In the genomic region with DNA sequence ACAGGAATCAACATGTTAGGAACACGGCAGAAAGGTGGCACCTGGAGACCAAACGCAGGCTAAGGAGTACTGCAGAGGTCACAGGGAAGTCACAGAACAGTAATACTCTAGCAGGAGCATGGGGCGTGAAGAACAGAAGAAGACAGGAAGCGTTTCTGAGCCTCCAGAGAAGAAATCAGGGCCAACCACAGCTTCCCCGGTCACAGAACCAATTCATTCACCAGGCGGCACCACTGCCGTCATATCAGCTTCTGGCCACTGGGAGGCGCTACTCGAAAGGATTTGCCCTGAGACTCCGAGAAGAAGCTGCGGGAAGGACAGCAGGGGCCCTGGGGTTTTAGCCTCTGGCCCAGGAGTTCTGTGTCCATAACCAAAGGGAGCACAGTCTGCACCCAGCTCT, we compare ENCODE assay signal across 8 cellular contexts.
DNase-seq lines count a peak whose midpoint lies in the region; ATAC-seq, FAIRE-seq and TF ChIP-seq lines count a peak whose summit lies in the region.

No MANE protein-coding gene starts in this region.

- 15% methylated on average over 11 of the region's 11 CpGs for WGBS in liver

- ATAC-seq in T-helper 17 cell, result peak; percentile 70
- no peak for ATAC-seq in GM21619 (IDR thresholded peaks at IDR 0.05; ENCODE audit: unreplicated experiment)

- peak overlapping the region; percentile 41 for H3K27ac Mint-ChIP-seq in T-helper 17 cell
- no peak overlapping the region for H3K27ac Mint-ChIP-seq in brain

- TF ChIP-seq CTCF in GM12874 (IDR thresholded peaks at IDR 0.05; ENCODE audit: insufficient read depth, low read depth, low read length) (peak; percentile 68), brain (conservative IDR thresholded peaks at IDR 0.05) (peak; percentile 49 to 69), liver (IDR thresholded peaks at IDR 0.05; ENCODE audit: low read depth, low read length, missing input control) (peak; percentile 54)

- H3K36me3 Mint-ChIP-seq in T-helper 17 cell (ENCODE audit: low read depth), result no peaks in the 10 kb centered on the region
- no peaks in the 10 kb centered on the region for H3K36me3 Mint-ChIP-seq in brain

- H3K27me3 ChIP-seq in liver (ENCODE audit: control insufficient read depth in 4 of 4, insufficient read depth in 4 of 4, low read length in 3 of 4), result no peaks in the 10 kb centered on the region

- H3K27ac ChIP-seq in liver (ENCODE audit: low read depth in 1 of 2, low read length in 2 of 2), result no peak overlapping the region

- peak; percentile 63 to 75 for TF ChIP-seq RAD21 in liver (IDR thresholded peaks at IDR 0.05)

- no peak for TF ChIP-seq POLR2A in H54 (IDR thresholded peaks at IDR 0.05; ENCODE audit: low read depth, low read length)

- H3K9me3 ChIP-seq in T-helper 17 cell (ENCODE audit: control insufficient read depth, low read length, poor library complexity, severe bottlenecking) (no peaks in the 10 kb centered on the region), liver (ENCODE audit: control insufficient read depth in 4 of 4, low read length in 3 of 4) (no peaks in the 10 kb centered on the region)

- FAIRE-seq in H54 (lab: Jason Lieb, UNC), result no peak

- peak; percentile 80 for DNase-seq in NAMALWA (ENCODE audit: low spot score)
- DNase-seq in T-helper 17 cell, result peak; percentile 18 to 60 (median 50)
- DNase-seq in stimulated activated CD8-positive, alpha-beta memory T cell treated with anti-CD3 and anti-CD28 coated beads, Interleukin-15, amount 100 ng/mL, for 24 hours (ENCODE audit: low read depth), result peak; percentile 37
- DNase-seq in H54 (ENCODE audit: insufficient read length, low spot score), result no peak

- H3K4me3 ChIP-seq in liver (ENCODE audit: low read depth in 1 of 3, low read length in 3 of 3), result no peak overlapping the region

- H3K4me3 Mint-ChIP-seq in T-helper 17 cell (peak overlapping the region; percentile 83), brain (no peak overlapping the region)

- H3K27me3 Mint-ChIP-seq in T-helper 17 cell (no peaks in the 10 kb centered on the region), brain (peaks cover 8% of the 10 kb centered on the region)

- peaks cover 0 to 21% (median 7%) of the 10 kb centered on the region in 5 experiments for H3K9me3 Mint-ChIP-seq in brain

- no peaks in the 10 kb centered on the region for H3K4me1 ChIP-seq in liver (ENCODE audit: control insufficient read depth in 4 of 4, insufficient read depth in 4 of 4, low read length in 3 of 4)

- H3K36me3 ChIP-seq in liver (ENCODE audit: control insufficient read depth in 4 of 4, insufficient read depth in 3 of 4, low read depth in 1 of 4, low read length in 3 of 4), result no peaks in the 10 kb centered on the region

- H3K4me1 Mint-ChIP-seq in T-helper 17 cell (peaks cover 13% of the 10 kb centered on the region), brain (no peaks in the 10 kb centered on the region)

- H3K9ac ChIP-seq in liver (ENCODE audit: low read depth in 1 of 2, low read length in 2 of 2), result no peak overlapping the region

TF ChIP-seq in liver, 16 proteins besides CTCF, POLR2A, EP300 and RAD21:
- TF ChIP-seq YY1 (IDR thresholded peaks at IDR 0.05) (no peak), JUND (IDR thresholded peaks at IDR 0.05) (no peak), GABPA (IDR thresholded peaks at IDR 0.05 in 1 of 2, conservative IDR thresholded peaks at IDR 0.05 in 1 of 2) (no peak), HNF4A (conservative IDR thresholded peaks at IDR 0.05) (no peak), EGR1 (IDR thresholded peaks at IDR 0.05; ENCODE audit: low read depth in 2 of 2) (no peak), TAF1 (conservative IDR thresholded peaks at IDR 0.05) (no peak), RXRA (IDR thresholded peaks at IDR 0.05) (no peak), NR2F2 (IDR thresholded peaks at IDR 0.05) (no peak), FOXA2 (IDR thresholded peaks at IDR 0.05) (no peak), HNF4G (IDR thresholded peaks at IDR 0.05) (no peak), ATF3 (IDR thresholded peaks at IDR 0.05) (no peak), FOXA1 (IDR thresholded peaks at IDR 0.05) (no peak), SP1 (IDR thresholded peaks at IDR 0.05) (no peak)
- TF ChIP-seq, protein P1, sequence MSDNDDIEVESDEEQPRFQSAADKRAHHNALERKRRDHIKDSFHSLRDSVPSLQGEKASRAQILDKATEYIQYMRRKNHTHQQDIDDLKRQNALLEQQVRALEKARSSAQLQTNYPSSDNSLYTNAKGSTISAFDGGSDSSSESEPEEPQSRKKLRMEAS (IDR thresholded peaks at IDR 0.05), result no peak
- TF ChIP-seq, protein P2, sequence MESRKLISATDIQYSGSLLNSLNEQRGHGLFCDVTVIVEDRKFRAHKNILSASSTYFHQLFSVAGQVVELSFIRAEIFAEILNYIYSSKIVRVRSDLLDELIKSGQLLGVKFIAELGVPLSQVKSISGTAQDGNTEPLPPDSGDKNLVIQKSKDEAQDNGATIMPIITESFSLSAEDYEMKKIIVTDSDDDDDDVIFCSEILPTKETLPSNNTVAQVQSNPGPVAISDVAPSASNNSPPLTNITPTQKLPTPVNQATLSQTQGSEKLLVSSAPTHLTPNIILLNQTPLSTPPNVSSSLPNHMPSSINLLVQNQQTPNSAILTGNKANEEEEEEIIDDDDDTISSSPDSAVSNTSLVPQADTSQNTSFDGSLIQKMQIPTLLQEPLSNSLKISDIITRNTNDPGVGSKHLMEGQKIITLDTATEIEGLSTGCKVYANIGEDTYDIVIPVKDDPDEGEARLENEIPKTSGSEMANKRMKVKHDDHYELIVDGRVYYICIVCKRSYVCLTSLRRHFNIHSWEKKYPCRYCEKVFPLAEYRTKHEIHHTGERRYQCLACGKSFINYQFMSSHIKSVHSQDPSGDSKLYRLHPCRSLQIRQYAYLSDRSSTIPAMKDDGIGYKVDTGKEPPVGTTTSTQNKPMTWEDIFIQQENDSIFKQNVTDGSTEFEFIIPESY (IDR thresholded peaks at IDR 0.05), result no peak
- TF ChIP-seq, protein P3, sequence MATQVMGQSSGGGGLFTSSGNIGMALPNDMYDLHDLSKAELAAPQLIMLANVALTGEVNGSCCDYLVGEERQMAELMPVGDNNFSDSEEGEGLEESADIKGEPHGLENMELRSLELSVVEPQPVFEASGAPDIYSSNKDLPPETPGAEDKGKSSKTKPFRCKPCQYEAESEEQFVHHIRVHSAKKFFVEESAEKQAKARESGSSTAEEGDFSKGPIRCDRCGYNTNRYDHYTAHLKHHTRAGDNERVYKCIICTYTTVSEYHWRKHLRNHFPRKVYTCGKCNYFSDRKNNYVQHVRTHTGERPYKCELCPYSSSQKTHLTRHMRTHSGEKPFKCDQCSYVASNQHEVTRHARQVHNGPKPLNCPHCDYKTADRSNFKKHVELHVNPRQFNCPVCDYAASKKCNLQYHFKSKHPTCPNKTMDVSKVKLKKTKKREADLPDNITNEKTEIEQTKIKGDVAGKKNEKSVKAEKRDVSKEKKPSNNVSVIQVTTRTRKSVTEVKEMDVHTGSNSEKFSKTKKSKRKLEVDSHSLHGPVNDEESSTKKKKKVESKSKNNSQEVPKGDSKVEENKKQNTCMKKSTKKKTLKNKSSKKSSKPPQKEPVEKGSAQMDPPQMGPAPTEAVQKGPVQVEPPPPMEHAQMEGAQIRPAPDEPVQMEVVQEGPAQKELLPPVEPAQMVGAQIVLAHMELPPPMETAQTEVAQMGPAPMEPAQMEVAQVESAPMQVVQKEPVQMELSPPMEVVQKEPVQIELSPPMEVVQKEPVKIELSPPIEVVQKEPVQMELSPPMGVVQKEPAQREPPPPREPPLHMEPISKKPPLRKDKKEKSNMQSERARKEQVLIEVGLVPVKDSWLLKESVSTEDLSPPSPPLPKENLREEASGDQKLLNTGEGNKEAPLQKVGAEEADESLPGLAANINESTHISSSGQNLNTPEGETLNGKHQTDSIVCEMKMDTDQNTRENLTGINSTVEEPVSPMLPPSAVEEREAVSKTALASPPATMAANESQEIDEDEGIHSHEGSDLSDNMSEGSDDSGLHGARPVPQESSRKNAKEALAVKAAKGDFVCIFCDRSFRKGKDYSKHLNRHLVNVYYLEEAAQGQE (IDR thresholded peaks at IDR 0.05), result no peak
